28 cellular contexts compared by ENCODE assay signal in the genomic region with DNA sequence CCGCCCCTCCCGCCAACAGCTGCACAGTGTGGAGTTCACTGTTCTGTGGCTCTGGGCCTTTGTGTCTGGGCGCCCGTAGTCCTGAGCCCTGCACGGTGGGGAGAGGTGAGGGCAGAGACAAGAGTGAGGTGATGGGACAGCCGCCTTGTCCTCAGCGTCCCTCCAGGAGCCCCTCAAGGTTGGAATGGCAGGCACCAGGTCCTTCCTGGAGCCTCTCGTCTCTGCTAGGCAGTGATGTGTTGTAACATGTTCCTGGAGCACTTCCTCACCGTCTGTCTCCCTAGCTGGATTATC.
"Had no signal": no experiment of that assay in that cellular context is flagged by ENCODE, and none has a peak within 500 bp of the region (broad histone marks: within the 10 kb centered on the region; RNA-seq: fewer than 3 reads in every experiment).

No MANE protein-coding gene starts in this region.

- H3K9me3 Mint-ChIP-seq: activated naive CD8-positive, alpha-beta T cell treated with anti-CD3 and anti-CD28 coated beads, Interleukin-2, amount 10 ng/mL, durations not matched to agents 7 days and 5 days; stimulated activated naive B cell treated with anti-CD40 and anti-IgM and Interleukin-4, amounts not matched to agents 10 μg/mL and 1 μg/mL and 100 μg/mL, for 72 hours had no signal

- H3K4me1 ChIP-seq: ascending aorta, pancreas, prostate gland, stomach, thyroid gland, vagina had no signal

- H3K4me3 Mint-ChIP-seq: activated naive CD8-positive, alpha-beta T cell treated with anti-CD3 and anti-CD28 coated beads, Interleukin-2, amount 10 ng/mL, durations not matched to agents 7 days and 5 days; stimulated activated naive B cell treated with anti-CD40 and anti-IgM and Interleukin-4, amounts not matched to agents 10 μg/mL and 1 μg/mL and 100 μg/mL, for 72 hours had no signal

- H3K27me3 ChIP-seq: ascending aorta, brain microvascular endothelial cell, pancreas, thyroid gland, upper lobe of left lung, vagina had no signal

- H3K27ac ChIP-seq: ascending aorta, brain microvascular endothelial cell, pancreas, prostate gland, stomach, thyroid gland, upper lobe of left lung, vagina, VCaP had no signal

- H3K4me3 ChIP-seq: ascending aorta, pancreas, prostate gland, smooth muscle cell, stomach, thyroid gland, upper lobe of left lung, vagina had no signal

- ATAC-seq: activated CD4-positive, CD25-positive, alpha-beta regulatory T cell treated with anti-CD3 and anti-CD28 coated beads, Interleukin-2, amount 50 U/mL, for 24 hours; left colon; pancreas; stimulated activated naive B cell treated with anti-CD40 and anti-IgM and Interleukin-4, amounts not matched to agents 10 μg/mL and 1 μg/mL and 100 μg/mL, for 72 hours had no signal

- H3K4me1 Mint-ChIP-seq: activated naive CD8-positive, alpha-beta T cell treated with anti-CD3 and anti-CD28 coated beads, Interleukin-2, amount 10 ng/mL, durations not matched to agents 7 days and 5 days; stimulated activated naive B cell treated with anti-CD40 and anti-IgM and Interleukin-4, amounts not matched to agents 10 μg/mL and 1 μg/mL and 100 μg/mL, for 72 hours had no signal

- H3K36me3 ChIP-seq: ascending aorta, brain microvascular endothelial cell, pancreas, prostate gland, stomach, thyroid gland, upper lobe of left lung, vagina had no signal

- H3K27me3 Mint-ChIP-seq: activated naive CD8-positive, alpha-beta T cell treated with anti-CD3 and anti-CD28 coated beads, Interleukin-2, amount 10 ng/mL, durations not matched to agents 7 days and 5 days had no signal

- H3K27ac Mint-ChIP-seq: activated naive CD8-positive, alpha-beta T cell treated with anti-CD3 and anti-CD28 coated beads, Interleukin-2, amount 10 ng/mL, durations not matched to agents 7 days and 5 days; stimulated activated naive B cell treated with anti-CD40 and anti-IgM and Interleukin-4, amounts not matched to agents 10 μg/mL and 1 μg/mL and 100 μg/mL, for 72 hours had no signal

- H3K9me3 ChIP-seq: ascending aorta, pancreas, prostate gland, stomach, thyroid gland, upper lobe of left lung, vagina had no signal

- H3K36me3 Mint-ChIP-seq: activated naive CD8-positive, alpha-beta T cell treated with anti-CD3 and anti-CD28 coated beads, Interleukin-2, amount 10 ng/mL, durations not matched to agents 7 days and 5 days; stimulated activated naive B cell treated with anti-CD40 and anti-IgM and Interleukin-4, amounts not matched to agents 10 μg/mL and 1 μg/mL and 100 μg/mL, for 72 hours had no signal

- DNase-seq: activated CD4-positive, alpha-beta T cell treated with anti-CD3 and anti-CD28 coated beads for 48 hours; activated CD4-positive, alpha-beta T cell treated with anti-CD3 and anti-CD28 coated beads, Interleukin-2, amount 50 U/mL, for 48 hours; activated CD8-positive, alpha-beta memory T cell treated with anti-CD3 and anti-CD28 coated beads for 24 hours; activated effector memory CD4-positive, alpha-beta T cell treated with Interleukin-2 at 50 U/mL for 16 hours; activated naive CD4-positive, alpha-beta T cell treated with Interleukin-2 at 50 U/mL for 16 hours; activated naive CD8-positive, alpha-beta T cell treated with anti-CD3 and anti-CD28 coated beads, Interleukin-2, amount 10 ng/mL, durations not matched to agents 7 days and 5 days; brain microvascular endothelial cell; caudate nucleus; head of caudate nucleus; hippocampal formation; kidney; left colon; mammary epithelial cell; nucleus accumbens; pancreas; stimulated activated CD4-positive, alpha-beta T cell treated with anti-CD3 and anti-CD28 coated beads, Interleukin-15, amount 100 ng/mL, for 24 hours; stimulated activated CD4-positive, alpha-beta T cell treated with anti-CD3 and anti-CD28 coated beads, Interleukin-2, amount 100 ng/mL, for 24 hours; stimulated activated naive B cell treated with anti-CD40 and anti-IgM and Interleukin-4, amounts not matched to agents 10 μg/mL and 1 μg/mL and 100 μg/mL, for 72 hours; stomach; T-helper 9 cell; thyroid gland had no signal
